8 cellular contexts compared by ENCODE assay signal in the genomic region with DNA sequence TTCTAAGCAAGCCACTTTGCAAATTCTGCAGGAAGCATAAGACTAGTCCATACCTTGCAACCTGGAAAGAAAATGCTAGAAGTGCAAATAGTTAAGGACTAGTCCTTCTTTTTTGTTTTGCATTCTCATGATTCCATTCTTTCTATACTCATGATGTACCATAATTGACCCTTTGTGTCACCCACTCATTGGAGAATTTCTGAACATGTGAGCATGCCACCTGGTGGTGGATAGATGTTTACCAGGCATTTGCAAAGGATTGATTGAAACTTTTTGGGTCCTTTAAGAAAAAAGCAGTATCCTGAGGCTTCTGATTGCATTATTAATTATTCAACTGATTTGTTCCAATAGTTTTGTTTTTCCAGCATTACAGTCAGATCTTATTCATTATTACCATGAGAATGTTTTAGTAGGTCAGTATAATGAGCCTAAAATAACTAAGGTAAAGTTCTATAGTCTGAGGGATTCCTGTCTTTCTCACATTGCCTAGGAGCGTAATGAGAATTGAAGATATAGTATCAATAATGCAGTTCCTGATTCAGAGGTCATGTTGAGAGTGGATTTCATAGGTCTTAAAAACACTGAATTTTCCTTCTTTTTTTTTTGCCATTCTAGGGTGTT. TPM values are rescaled to one million over a fixed set of nuclear protein-coding genes. Genes with fewer than 3 reads are reported as not detected.
A peak's percentile ranks its signal among the peaks of the same experiment; 100 is the strongest.
DNase-seq lines count a peak whose midpoint lies in the region; ATAC-seq and TF ChIP-seq lines count a peak whose summit lies in the region.

No MANE protein-coding gene starts in this region.

- DNase-seq in left ventricle myocardium inferior (no peak), left ventricle myocardium superior (no peak), Kasumi-1 (lab: John Stamatoyannopoulos, UW) (peak; percentile 23 to 42), glomerular visceral epithelial cell (ENCODE audit: extremely low spot score) (peak; percentile 16), HK-2 (ENCODE audit: unreplicated experiment) (no peak)
- DNase-seq in activated CD8-positive, alpha-beta T cell treated with anti-CD3 and anti-CD28 coated beads for 36 hours: peak; percentile 58
- DNase-seq in stimulated activated CD4-positive, alpha-beta T cell treated with anti-CD3 and anti-CD28 coated beads, Interleukin-4, amount 100 ng/mL, for 24 hours: peak; percentile 39

- no peaks in the 10 kb centered on the region for H3K4me1 ChIP-seq in left ventricle myocardium inferior

- CTCF ChIA-PET in activated CD8-positive, alpha-beta T cell treated with anti-CD3 and anti-CD28 coated beads for 36 hours (lab: Charles Lee): interaction anchor here (0.7 to 2.5 kb wide), 8 partner anchors 13 to 176 kb away, joined by 3 to 14 read pairs (median 4); a partner anchor contains a TSS

- TF ChIP-seq CTCF in left ventricle myocardium inferior (IDR thresholded peaks at IDR 0.05; ENCODE audit: borderline replicate concordance): peak; percentile 70
- TF ChIP-seq CTCF in activated CD8-positive, alpha-beta T cell treated with anti-CD3 and anti-CD28 coated beads for 36 hours (IDR thresholded peaks at IDR 0.05): peak; percentile 79

- no peaks in the 10 kb centered on the region for H3K27me3 ChIP-seq in left ventricle myocardium inferior (ENCODE audit: low read depth)

- H3K4me1 Mint-ChIP-seq in activated CD8-positive, alpha-beta T cell treated with anti-CD3 and anti-CD28 coated beads for 36 hours (ENCODE audit: low read depth): peaks cover 1% of the 10 kb centered on the region

- no peaks in the 10 kb centered on the region for H3K9me3 Mint-ChIP-seq in activated CD8-positive, alpha-beta T cell treated with anti-CD3 and anti-CD28 coated beads for 36 hours

- no peaks in the 10 kb centered on the region for H3K36me3 ChIP-seq in left ventricle myocardium inferior

- peaks cover 9% of the 10 kb centered on the region for H3K27me3 Mint-ChIP-seq in activated CD8-positive, alpha-beta T cell treated with anti-CD3 and anti-CD28 coated beads for 36 hours

- no peak overlapping the region for H3K27ac Mint-ChIP-seq in activated CD8-positive, alpha-beta T cell treated with anti-CD3 and anti-CD28 coated beads for 36 hours

- H3K27ac ChIP-seq in left ventricle myocardium inferior (replicated peaks): no peak overlapping the region

- intact Hi-C loops in left ventricle myocardium inferior (cut with micrococcal nuclease) (loop anchor here (10.0 kb wide), 1 partner anchor 177 kb away; no protein-coding TSS in a partner anchor), left ventricle myocardium superior (cut with micrococcal nuclease) (loop anchor here (10.0 kb wide), 1 partner anchor 157 kb away; no protein-coding TSS in a partner anchor)
- intact Hi-C loops in activated CD8-positive, alpha-beta T cell treated with anti-CD3 and anti-CD28 coated beads for 36 hours (cut with micrococcal nuclease): loop anchor here (5.0 kb wide), 1 partner anchor 64 kb away; no protein-coding TSS in a partner anchor

- no peaks in the 10 kb centered on the region for H3K9me3 ChIP-seq in left ventricle myocardium inferior (replicated peaks)

- H3K4me3 Mint-ChIP-seq in activated CD8-positive, alpha-beta T cell treated with anti-CD3 and anti-CD28 coated beads for 36 hours: no peak overlapping the region

- ATAC-seq in left ventricle myocardium superior (no peak), GM21576 (IDR thresholded peaks at IDR 0.05; ENCODE audit: unreplicated experiment) (peak; percentile 69)
- peak; percentile 77 for ATAC-seq in activated CD8-positive, alpha-beta T cell treated with anti-CD3 and anti-CD28 coated beads for 36 hours

- no peak overlapping the region for H3K4me3 ChIP-seq in left ventricle myocardium inferior

- no peaks in the 10 kb centered on the region for H3K36me3 Mint-ChIP-seq in activated CD8-positive, alpha-beta T cell treated with anti-CD3 and anti-CD28 coated beads for 36 hours (ENCODE audit: low read depth)

- POLR2A ChIA-PET in activated CD8-positive, alpha-beta T cell treated with anti-CD3 and anti-CD28 coated beads for 36 hours (lab: Charles Lee): no interaction called here

RNA-seq across cellular contexts. Expression of a gene that starts 20.2 kb away (rescaled TPM):
- total RNA-seq in left ventricle myocardium inferior (8.4 TPM), left ventricle myocardium superior (6.3 TPM)
- total RNA-seq in activated CD8-positive, alpha-beta T cell treated with anti-CD3 and anti-CD28 coated beads for 36 hours: 10 to 100 TPM; 18.0 to 19.4 TPM

Comparison
In these comparisons a context has a peak if more than half of its experiments do, and no peak if none do; other contexts are left out.
1. DNase-seq: peak in Kasumi-1 (2 of 2), activated CD8-positive, alpha-beta T cell treated with anti-CD3 and anti-CD28 coated beads for 36 hours (single experiment), glomerular visceral epithelial cell (single experiment) and stimulated activated CD4-positive, alpha-beta T cell treated with anti-CD3 and anti-CD28 coated beads, Interleukin-4, amount 100 ng/mL, for 24 hours (single experiment); none in left ventricle myocardium inferior (single experiment), left ventricle myocardium superior (single experiment) and HK-2 (single experiment).